In the genomic region with DNA sequence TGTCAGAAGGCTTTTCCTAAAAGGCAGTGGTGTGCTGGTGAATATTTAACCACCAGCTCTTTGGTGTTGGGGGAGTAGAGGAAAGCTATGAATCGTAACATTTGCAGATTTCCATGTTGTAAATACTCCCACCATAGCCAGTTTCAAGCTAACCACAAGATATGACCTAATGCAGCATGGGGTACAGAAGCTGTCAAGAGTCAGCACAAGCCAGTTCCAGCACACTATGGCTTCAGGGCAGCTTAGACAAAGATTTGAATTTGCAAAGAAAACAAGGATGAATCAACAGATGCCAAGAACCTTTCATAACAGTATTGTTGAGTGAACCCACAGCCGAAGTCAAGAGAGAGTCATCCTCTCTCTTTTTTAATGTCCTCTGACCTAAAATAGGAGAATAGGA, we compare ENCODE assay signal across 2 cellular contexts.
TF ChIP-seq lines count a peak whose summit lies in the region.

No MANE protein-coding gene starts in this region.

TF ChIP-seq in HepG2, 621 proteins besides CTCF, POLR2A, EP300 and RAD21:
- TF ChIP-seq, protein P1, sequence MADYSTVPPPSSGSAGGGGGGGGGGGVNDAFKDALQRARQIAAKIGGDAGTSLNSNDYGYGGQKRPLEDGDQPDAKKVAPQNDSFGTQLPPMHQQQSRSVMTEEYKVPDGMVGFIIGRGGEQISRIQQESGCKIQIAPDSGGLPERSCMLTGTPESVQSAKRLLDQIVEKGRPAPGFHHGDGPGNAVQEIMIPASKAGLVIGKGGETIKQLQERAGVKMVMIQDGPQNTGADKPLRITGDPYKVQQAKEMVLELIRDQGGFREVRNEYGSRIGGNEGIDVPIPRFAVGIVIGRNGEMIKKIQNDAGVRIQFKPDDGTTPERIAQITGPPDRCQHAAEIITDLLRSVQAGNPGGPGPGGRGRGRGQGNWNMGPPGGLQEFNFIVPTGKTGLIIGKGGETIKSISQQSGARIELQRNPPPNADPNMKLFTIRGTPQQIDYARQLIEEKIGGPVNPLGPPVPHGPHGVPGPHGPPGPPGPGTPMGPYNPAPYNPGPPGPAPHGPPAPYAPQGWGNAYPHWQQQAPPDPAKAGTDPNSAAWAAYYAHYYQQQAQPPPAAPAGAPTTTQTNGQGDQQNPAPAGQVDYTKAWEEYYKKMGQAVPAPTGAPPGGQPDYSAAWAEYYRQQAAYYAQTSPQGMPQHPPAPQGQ (CRISPR knock-in tag; IDR thresholded peaks at IDR 0.05; ENCODE audit: borderline replicate concordance): no peak
- TF ChIP-seq, protein P2, sequence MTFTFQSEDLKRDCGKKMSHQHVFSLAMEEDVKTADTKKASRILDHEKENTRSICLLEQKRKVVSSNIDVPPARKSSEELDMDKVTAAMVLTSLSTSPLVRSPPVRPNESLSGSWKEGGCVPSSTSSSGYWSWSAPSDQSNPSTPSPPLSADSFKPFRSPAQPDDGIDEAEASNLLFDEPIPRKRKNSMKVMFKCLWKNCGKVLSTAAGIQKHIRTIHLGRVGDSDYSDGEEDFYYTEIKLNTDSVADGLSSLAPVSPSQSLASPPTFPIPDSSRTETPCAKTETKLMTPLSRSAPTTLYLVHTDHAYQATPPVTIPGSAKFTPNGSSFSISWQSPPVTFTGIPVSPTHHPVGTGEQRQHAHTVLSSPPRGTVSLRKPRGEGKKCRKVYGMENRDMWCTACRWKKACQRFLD (CRISPR knock-in tag; IDR thresholded peaks at IDR 0.05; ENCODE audit: borderline replicate concordance): no peak

TF ChIP-seq in SK-N-SH treated with all-trans-retinoic acid at 6 μM for 48 hours, 23 proteins besides CTCF, POLR2A, EP300 and RAD21 (continued from another document):
- TF ChIP-seq, protein P3, sequence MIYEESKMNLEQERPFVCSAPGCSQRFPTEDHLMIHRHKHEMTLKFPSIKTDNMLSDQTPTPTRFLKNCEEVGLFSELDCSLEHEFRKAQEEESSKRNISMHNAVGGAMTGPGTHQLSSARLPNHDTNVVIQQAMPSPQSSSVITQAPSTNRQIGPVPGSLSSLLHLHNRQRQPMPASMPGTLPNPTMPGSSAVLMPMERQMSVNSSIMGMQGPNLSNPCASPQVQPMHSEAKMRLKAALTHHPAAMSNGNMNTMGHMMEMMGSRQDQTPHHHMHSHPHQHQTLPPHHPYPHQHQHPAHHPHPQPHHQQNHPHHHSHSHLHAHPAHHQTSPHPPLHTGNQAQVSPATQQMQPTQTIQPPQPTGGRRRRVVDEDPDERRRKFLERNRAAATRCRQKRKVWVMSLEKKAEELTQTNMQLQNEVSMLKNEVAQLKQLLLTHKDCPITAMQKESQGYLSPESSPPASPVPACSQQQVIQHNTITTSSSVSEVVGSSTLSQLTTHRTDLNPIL (CRISPR knock-in tag; IDR thresholded peaks at IDR 0.05; ENCODE audit: low read depth): no peak
- TF ChIP-seq, protein P4, sequence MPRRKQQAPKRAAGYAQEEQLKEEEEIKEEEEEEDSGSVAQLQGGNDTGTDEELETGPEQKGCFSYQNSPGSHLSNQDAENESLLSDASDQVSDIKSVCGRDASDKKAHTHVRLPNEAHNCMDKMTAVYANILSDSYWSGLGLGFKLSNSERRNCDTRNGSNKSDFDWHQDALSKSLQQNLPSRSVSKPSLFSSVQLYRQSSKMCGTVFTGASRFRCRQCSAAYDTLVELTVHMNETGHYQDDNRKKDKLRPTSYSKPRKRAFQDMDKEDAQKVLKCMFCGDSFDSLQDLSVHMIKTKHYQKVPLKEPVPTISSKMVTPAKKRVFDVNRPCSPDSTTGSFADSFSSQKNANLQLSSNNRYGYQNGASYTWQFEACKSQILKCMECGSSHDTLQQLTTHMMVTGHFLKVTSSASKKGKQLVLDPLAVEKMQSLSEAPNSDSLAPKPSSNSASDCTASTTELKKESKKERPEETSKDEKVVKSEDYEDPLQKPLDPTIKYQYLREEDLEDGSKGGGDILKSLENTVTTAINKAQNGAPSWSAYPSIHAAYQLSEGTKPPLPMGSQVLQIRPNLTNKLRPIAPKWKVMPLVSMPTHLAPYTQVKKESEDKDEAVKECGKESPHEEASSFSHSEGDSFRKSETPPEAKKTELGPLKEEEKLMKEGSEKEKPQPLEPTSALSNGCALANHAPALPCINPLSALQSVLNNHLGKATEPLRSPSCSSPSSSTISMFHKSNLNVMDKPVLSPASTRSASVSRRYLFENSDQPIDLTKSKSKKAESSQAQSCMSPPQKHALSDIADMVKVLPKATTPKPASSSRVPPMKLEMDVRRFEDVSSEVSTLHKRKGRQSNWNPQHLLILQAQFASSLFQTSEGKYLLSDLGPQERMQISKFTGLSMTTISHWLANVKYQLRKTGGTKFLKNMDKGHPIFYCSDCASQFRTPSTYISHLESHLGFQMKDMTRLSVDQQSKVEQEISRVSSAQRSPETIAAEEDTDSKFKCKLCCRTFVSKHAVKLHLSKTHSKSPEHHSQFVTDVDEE (CRISPR knock-in tag; IDR thresholded peaks at IDR 0.05): no peak
TF ChIP-seq in SK-N-SH treated with all-trans-retinoic acid at 6 μM for 48 hours: peak in this region for 0.
